ENCODE assay signal across 22 cellular contexts in the genomic region with DNA sequence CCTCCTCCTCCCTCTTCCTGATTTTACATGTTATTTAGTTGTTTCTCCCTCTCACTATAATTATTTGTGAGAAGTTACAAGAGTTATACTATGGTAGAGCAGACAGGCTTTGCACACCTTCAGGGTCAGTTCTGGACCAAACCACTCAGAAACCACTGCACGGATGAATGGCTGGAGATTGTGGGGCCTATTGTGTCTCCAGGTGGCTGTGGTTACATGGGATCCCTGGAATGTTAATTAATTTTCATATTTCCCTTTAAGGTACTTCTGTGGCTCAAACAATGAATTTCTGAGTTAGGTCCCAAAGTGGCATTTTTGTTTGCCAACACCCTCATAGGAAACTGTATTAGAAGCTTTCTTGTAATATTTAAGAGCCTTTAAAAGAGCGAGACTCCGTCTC.
"Had no signal": no experiment of that assay in that cellular context is flagged by ENCODE, and none has a peak within 500 bp of the region (broad histone marks: within the 10 kb centered on the region; RNA-seq: fewer than 3 reads in every experiment).

No MANE protein-coding gene starts in this region.

- H3K36me3 ChIP-seq: colonic mucosa, sigmoid colon, stomach, suprapubic skin, tibial nerve had no signal

- DNase-seq: activated CD4-positive, alpha-beta memory T cell treated with anti-CD3 and anti-CD28 coated beads for 36 hours; activated CD4-positive, alpha-beta T cell treated with anti-CD3 and anti-CD28 coated beads for 48 hours; activated effector memory CD4-positive, alpha-beta T cell treated with anti-CD3 and anti-CD28 coated beads, Interleukin-2, amount 50 U/mL, for 16 hours; activated naive CD4-positive, alpha-beta T cell treated with anti-CD3 and anti-CD28 coated beads, Interleukin-2, amount 10 ng/mL, durations not matched to agents 7 days and 5 days; activated T-cell treated with anti-CD3 and anti-CD28 coated beads, Interleukin-2, amount 50 U/mL, for 72 hours; aorta; colonic mucosa; dorsolateral prefrontal cortex; effector memory CD8-positive, alpha-beta T cell; foreskin melanocyte; glutamatergic neuron; occipital lobe; retina; sigmoid colon; stimulated activated CD4-positive, alpha-beta T cell treated with anti-CD3 and anti-CD28 coated beads, Interleukin-15, amount 100 ng/mL, for 24 hours; stomach had no signal

- ATAC-seq: activated T-cell treated with anti-CD3 and anti-CD28 coated beads, Interleukin-2, amount 50 U/mL, for 72 hours; effector memory CD8-positive, alpha-beta T cell; esophagus mucosa; stimulated activated memory B cell treated with anti-CD40 and anti-IgM and Interleukin-4, amounts not matched to agents 10 μg/mL and 1 μg/mL and 100 μg/mL, for 72 hours had no signal

- H3K4me3 ChIP-seq: colonic mucosa, dorsolateral prefrontal cortex, hepatocyte, sigmoid colon, smooth muscle cell, stomach, suprapubic skin, tibial nerve had no signal

- H3K27me3 ChIP-seq: colonic mucosa, dorsolateral prefrontal cortex, hepatocyte, sigmoid colon, stomach, suprapubic skin, tibial nerve had no signal
